9 cellular contexts compared by ENCODE assay signal in the genomic region with DNA sequence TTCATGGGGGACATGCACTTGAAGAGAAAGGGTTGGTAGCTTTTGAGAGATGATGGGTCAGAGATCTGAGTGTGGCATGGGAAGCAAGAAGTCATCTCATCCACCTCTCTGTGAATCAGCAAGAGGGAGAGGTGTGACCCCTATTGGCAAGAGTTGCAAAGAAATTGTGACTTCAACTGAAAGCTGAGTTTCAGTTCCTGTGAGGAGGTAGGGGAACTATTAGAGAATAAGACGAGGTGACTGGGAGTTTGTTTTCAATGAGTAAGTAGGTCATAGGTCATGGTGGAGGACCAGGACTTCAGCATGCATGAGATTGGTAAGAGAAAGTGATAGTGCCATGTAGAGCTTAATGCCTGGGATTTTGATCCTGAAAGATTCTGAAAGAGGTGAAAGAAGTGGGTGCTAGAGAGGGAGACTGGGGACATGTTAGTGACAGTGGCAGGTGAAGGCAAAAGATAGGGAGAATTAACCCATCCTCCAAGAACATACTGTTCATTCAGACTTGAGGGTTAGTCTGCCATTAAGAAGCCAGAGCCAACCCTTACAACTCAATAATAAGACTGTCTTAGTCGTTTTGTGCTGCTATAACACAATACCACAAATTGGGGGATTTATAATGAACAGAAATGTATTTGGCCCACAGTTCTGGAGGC.
DNase-seq lines count a peak whose midpoint lies in the region; ATAC-seq, FAIRE-seq and TF ChIP-seq lines count a peak whose summit lies in the region.
"Had no signal": no experiment of that assay in that cellular context is flagged by ENCODE, and none has a peak within 500 bp of the region (broad histone marks: within the 10 kb centered on the region; RNA-seq: fewer than 3 reads in every experiment).

No MANE protein-coding gene starts in this region.

- H3K9me3 ChIP-seq in lower lobe of right lung, result no peaks in the 10 kb centered on the region

- no peak overlapping the region for H3K27ac ChIP-seq in lower lobe of right lung

- H3K27me3 Mint-ChIP-seq in activated CD4-positive, alpha-beta T cell treated with anti-CD3 and anti-CD28 coated beads, Interleukin-2, amount 10 ng/mL, durations not matched to agents 24 days and 14 days, result peaks cover 6% of the 10 kb centered on the region
- peaks cover under 1% of the 10 kb centered on the region for H3K27me3 Mint-ChIP-seq in activated T-helper 17 cell treated with anti-CD3 and anti-CD28 coated beads, Interleukin-2, amount 50 U/mL, for 72 hours
- H3K27me3 Mint-ChIP-seq: activated naive CD8-positive, alpha-beta T cell had no signal

- no peaks in the 10 kb centered on the region for H3K9me3 Mint-ChIP-seq in activated CD4-positive, alpha-beta T cell treated with anti-CD3 and anti-CD28 coated beads, Interleukin-2, amount 10 ng/mL, durations not matched to agents 24 days and 14 days
- no peaks in the 10 kb centered on the region for H3K9me3 Mint-ChIP-seq in activated T-helper 17 cell treated with anti-CD3 and anti-CD28 coated beads, Interleukin-2, amount 50 U/mL, for 72 hours

- intact Hi-C loops in activated CD4-positive, alpha-beta T cell treated with anti-CD3 and anti-CD28 coated beads, Interleukin-2, amount 10 ng/mL, durations not matched to agents 24 days and 14 days (cut with micrococcal nuclease), result loop anchor here (5.0 kb wide), 1 partner anchor 115 kb away; the partner anchor contains the start of gene MET
- intact Hi-C loops in lower lobe of right lung (cut with DNase I), result no loop called here

- no peaks in the 10 kb centered on the region for H3K4me1 Mint-ChIP-seq in activated CD4-positive, alpha-beta T cell treated with anti-CD3 and anti-CD28 coated beads, Interleukin-2, amount 10 ng/mL, durations not matched to agents 24 days and 14 days
- no peaks in the 10 kb centered on the region for H3K4me1 Mint-ChIP-seq in activated T-helper 17 cell treated with anti-CD3 and anti-CD28 coated beads, Interleukin-2, amount 50 U/mL, for 72 hours

- no peak overlapping the region for H3K27ac Mint-ChIP-seq in activated CD4-positive, alpha-beta T cell treated with anti-CD3 and anti-CD28 coated beads, Interleukin-2, amount 10 ng/mL, durations not matched to agents 24 days and 14 days
- no peak overlapping the region for H3K27ac Mint-ChIP-seq in activated T-helper 17 cell treated with anti-CD3 and anti-CD28 coated beads, Interleukin-2, amount 50 U/mL, for 72 hours
- H3K27ac Mint-ChIP-seq: activated naive CD8-positive, alpha-beta T cell had no signal

- peak; percentile 65 for DNase-seq in activated CD4-positive, alpha-beta T cell treated with anti-CD3 and anti-CD28 coated beads, Interleukin-2, amount 10 ng/mL, durations not matched to agents 24 days and 14 days
- no peak for DNase-seq in activated CD4-positive, alpha-beta T cell treated with anti-CD3 and anti-CD28 coated beads for 1 hour
- no peak for DNase-seq in lower lobe of right lung
- DNase-seq in NCI-H1436 (lab: John Stamatoyannopoulos, UW), result no peak
- no peak for DNase-seq in frontal cortex (ENCODE audit: low spot score in 2 of 2)

- H3K4me3 ChIP-seq in lower lobe of right lung, result no peak overlapping the region

- FAIRE-seq in frontal cortex (lab: Jason Lieb, UNC), result no peak

- peaks cover 9% of the 10 kb centered on the region for H3K4me1 ChIP-seq in lower lobe of right lung

- peak; percentile 99 for ATAC-seq in GM21447 (IDR thresholded peaks at IDR 0.05; ENCODE audit: unreplicated experiment)
- peak; percentile 99 for ATAC-seq in HG03520 (IDR thresholded peaks at IDR 0.05; ENCODE audit: unreplicated experiment)
- ATAC-seq in activated T-helper 17 cell treated with anti-CD3 and anti-CD28 coated beads, Interleukin-2, amount 50 U/mL, for 72 hours (replicated peaks), result peak; percentile 94
- ATAC-seq in lower lobe of right lung, result peak; percentile 62 to 70

- peaks cover 6% of the 10 kb centered on the region for H3K36me3 ChIP-seq in lower lobe of right lung

- no peaks in the 10 kb centered on the region for H3K36me3 Mint-ChIP-seq in activated CD4-positive, alpha-beta T cell treated with anti-CD3 and anti-CD28 coated beads, Interleukin-2, amount 10 ng/mL, durations not matched to agents 24 days and 14 days (ENCODE audit: low read depth)
- no peaks in the 10 kb centered on the region for H3K36me3 Mint-ChIP-seq in activated T-helper 17 cell treated with anti-CD3 and anti-CD28 coated beads, Interleukin-2, amount 50 U/mL, for 72 hours (ENCODE audit: low read depth)
- H3K36me3 Mint-ChIP-seq: activated naive CD8-positive, alpha-beta T cell had no signal

- H3K4me3 Mint-ChIP-seq in activated CD4-positive, alpha-beta T cell treated with anti-CD3 and anti-CD28 coated beads, Interleukin-2, amount 10 ng/mL, durations not matched to agents 24 days and 14 days, result no peak overlapping the region
- no peak overlapping the region for H3K4me3 Mint-ChIP-seq in activated T-helper 17 cell treated with anti-CD3 and anti-CD28 coated beads, Interleukin-2, amount 50 U/mL, for 72 hours
- H3K4me3 Mint-ChIP-seq: activated naive CD8-positive, alpha-beta T cell had no signal

- peak; percentile 31 for TF ChIP-seq CTCF in lower lobe of right lung (IDR thresholded peaks at IDR 0.05)

- no peaks in the 10 kb centered on the region for H3K27me3 ChIP-seq in lower lobe of right lung (ENCODE audit: low read depth)
